Comparison of ENCODE assay signal across 1 cellular context in genomic region chr3:160179403-160179802, GRCh38. TPM values are rescaled to one million over a fixed set of nuclear protein-coding genes. Genes with fewer than 3 reads are reported as not detected.
"Had no signal": no experiment of that assay in that cellular context is flagged by ENCODE, and none has a peak within 500 bp of the region (broad histone marks: within the 10 kb centered on the region; RNA-seq: fewer than 3 reads in every experiment).

No MANE protein-coding gene starts in this region.

RNA-seq across cellular contexts. Expression of gene C3orf80, which starts 45.8 kb away (rescaled TPM):
- total RNA-seq: IMR-90 had no signal
- polyA plus RNA-seq: IMR-90 had no signal
